In the genomic region with DNA sequence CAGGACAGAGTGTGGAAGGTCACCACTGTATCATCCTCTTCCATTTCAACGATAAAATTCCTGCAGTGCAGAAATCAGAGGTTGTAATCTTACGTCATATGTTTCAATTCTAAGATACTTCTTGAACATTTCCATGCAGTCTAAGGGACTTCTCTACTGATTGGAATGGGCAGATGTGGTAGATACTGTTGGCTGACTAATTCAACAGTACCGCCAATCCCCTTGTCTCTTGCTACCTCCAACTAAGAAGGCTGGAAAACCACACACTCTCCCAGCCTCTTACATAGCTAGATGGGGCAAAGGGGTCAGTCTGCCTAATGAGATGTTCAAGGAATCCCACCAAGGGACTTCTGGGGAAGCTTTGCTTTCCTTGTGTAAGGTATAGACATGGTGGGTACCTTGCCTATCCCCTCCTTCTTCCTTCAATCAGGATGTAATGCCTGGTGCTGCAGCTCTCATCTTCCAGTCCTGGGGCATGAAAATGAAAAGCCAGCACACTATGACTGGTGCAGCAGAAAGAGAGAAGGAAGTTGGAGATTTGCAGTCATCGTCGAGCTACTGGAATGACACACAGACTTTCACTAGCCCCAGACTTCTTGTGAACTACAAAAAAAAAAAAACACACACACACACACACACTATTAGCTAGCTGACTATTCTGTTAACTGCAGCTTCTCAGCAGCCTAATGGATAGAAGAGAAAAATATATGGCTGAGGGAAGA, we compare ENCODE assay signal across 11 cellular contexts.
DNase-seq lines count a peak whose midpoint lies in the region; ATAC-seq and TF ChIP-seq lines count a peak whose summit lies in the region.
"Had no signal": no experiment of that assay in that cellular context is flagged by ENCODE, and none has a peak within 500 bp of the region (broad histone marks: within the 10 kb centered on the region; RNA-seq: fewer than 3 reads in every experiment).

No MANE protein-coding gene starts in this region.

- H3K27me3 Mint-ChIP-seq in activated B cell treated with CpG ODN at 0.5 μM for 24 hours, result no peaks in the 10 kb centered on the region
- H3K27me3 Mint-ChIP-seq in stimulated activated naive CD8-positive, alpha-beta T cell treated with anti-CD3 and anti-CD28 coated beads, Interleukin-15, Interleukin-2, amounts not matched to agents 100 ng/mL and 50 ng/mL, for 24 hours, result no peaks in the 10 kb centered on the region

- peak; percentile 57 for DNase-seq in stimulated activated CD4-positive, alpha-beta T cell treated with anti-CD3 and anti-CD28 coated beads, Interleukin-1b, Interleukin-23, amount 100 ng/mL, for 48 hours
- no peak for DNase-seq in stimulated activated CD4-positive, alpha-beta T cell treated with anti-CD3 and anti-CD28 coated beads, Interleukin-12 subunit alpha, Interleukin-12 subunit beta, amount 100 ng/mL, for 4 hours
- DNase-seq in activated B cell treated with CpG ODN at 0.5 μM for 24 hours, result no peak
- no peak for DNase-seq in HT-29 (ENCODE audit: low spot score)
- no peak for DNase-seq in DMS153 treated with DMSO at 0.1 percent for 48 hours (lab: John Stamatoyannopoulos, UW; ENCODE audit: unreplicated experiment)
- no peak for DNase-seq in NCI-H226
- DNase-seq: hippocampal formation, NCI-H1417 treated with DMSO at 0.1 percent for 48 hours, RPMI8226 had no signal

- POLR2A ChIA-PET in activated B cell treated with CpG ODN at 0.5 μM for 24 hours (lab: Charles Lee), result interaction anchor here (0.7 to 2.5 kb wide), 3 partner anchors 8 to 127 kb away, joined by 3 to 16 read pairs (median 3); a partner anchor contains a TSS

- peaks cover 36% of the 10 kb centered on the region for H3K4me1 Mint-ChIP-seq in activated B cell treated with CpG ODN at 0.5 μM for 24 hours
- peaks cover 88% of the 10 kb centered on the region for H3K4me1 Mint-ChIP-seq in stimulated activated naive CD8-positive, alpha-beta T cell treated with anti-CD3 and anti-CD28 coated beads, Interleukin-15, Interleukin-2, amounts not matched to agents 100 ng/mL and 50 ng/mL, for 24 hours (ENCODE audit: low read depth)

- H3K27ac Mint-ChIP-seq in activated B cell treated with CpG ODN at 0.5 μM for 24 hours, result peak overlapping the region; percentile 9
- peak overlapping the region; percentile 83 for H3K27ac Mint-ChIP-seq in stimulated activated naive CD8-positive, alpha-beta T cell treated with anti-CD3 and anti-CD28 coated beads, Interleukin-15, Interleukin-2, amounts not matched to agents 100 ng/mL and 50 ng/mL, for 24 hours

- no peaks in the 10 kb centered on the region for H3K36me3 Mint-ChIP-seq in activated B cell treated with CpG ODN at 0.5 μM for 24 hours (ENCODE audit: low read depth)
- H3K36me3 Mint-ChIP-seq in stimulated activated naive CD8-positive, alpha-beta T cell treated with anti-CD3 and anti-CD28 coated beads, Interleukin-15, Interleukin-2, amounts not matched to agents 100 ng/mL and 50 ng/mL, for 24 hours (ENCODE audit: low read depth), result no peaks in the 10 kb centered on the region

- TF ChIP-seq CTCF in activated B cell treated with CpG ODN at 0.5 μM for 24 hours (IDR thresholded peaks at IDR 0.05), result no peak

- H3K4me3 Mint-ChIP-seq in activated B cell treated with CpG ODN at 0.5 μM for 24 hours, result no peak overlapping the region
- H3K4me3 Mint-ChIP-seq in stimulated activated naive CD8-positive, alpha-beta T cell treated with anti-CD3 and anti-CD28 coated beads, Interleukin-15, Interleukin-2, amounts not matched to agents 100 ng/mL and 50 ng/mL, for 24 hours, result peak overlapping the region; percentile 54

- CTCF ChIA-PET in activated B cell treated with CpG ODN at 0.5 μM for 24 hours (lab: Charles Lee), result interaction anchor here (1.1 kb wide), 1 partner anchor 219 kb away, joined by 3 read pairs; no protein-coding TSS in a partner anchor

- intact Hi-C loops in activated B cell treated with CpG ODN at 0.5 μM for 24 hours (cut with micrococcal nuclease), result no loop called here

- ATAC-seq in HG02642 (IDR thresholded peaks at IDR 0.05; ENCODE audit: poor library complexity, unreplicated experiment), result peak; percentile 57
- peak; percentile 23 for ATAC-seq in activated B cell treated with CpG ODN at 0.5 μM for 24 hours (ENCODE audit: low read depth)

- no peaks in the 10 kb centered on the region for H3K9me3 Mint-ChIP-seq in activated B cell treated with CpG ODN at 0.5 μM for 24 hours
- no peaks in the 10 kb centered on the region for H3K9me3 Mint-ChIP-seq in stimulated activated naive CD8-positive, alpha-beta T cell treated with anti-CD3 and anti-CD28 coated beads, Interleukin-15, Interleukin-2, amounts not matched to agents 100 ng/mL and 50 ng/mL, for 24 hours
